ENCODE assay signal across 8 cellular contexts in the genomic region with DNA sequence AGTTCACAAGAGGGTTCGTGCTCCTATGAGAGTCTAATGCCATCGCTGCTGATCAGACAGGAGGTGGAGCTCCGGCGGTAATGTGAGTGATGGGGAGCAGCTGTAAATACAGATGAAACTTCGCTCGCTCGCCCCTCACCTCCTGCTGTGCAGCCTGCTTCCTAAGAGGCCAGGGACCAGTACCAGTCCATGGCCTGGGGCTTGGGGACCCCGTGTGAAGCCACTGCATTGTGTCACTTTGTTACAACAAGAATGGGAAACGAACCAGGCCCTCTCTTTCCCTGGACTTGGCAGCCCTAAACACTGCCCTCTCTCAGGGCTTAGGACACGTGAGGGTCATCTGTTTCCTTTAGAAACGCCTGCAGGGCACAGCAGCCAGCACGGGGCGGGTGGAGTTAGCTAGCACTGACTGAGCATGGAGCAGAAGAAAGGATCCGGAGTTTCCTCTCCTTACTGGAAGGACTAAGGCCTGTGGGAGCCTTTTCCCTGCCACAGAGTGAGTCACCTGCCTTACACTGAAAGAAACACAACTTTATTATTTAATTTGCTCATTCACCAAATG.
A peak's percentile ranks its signal among the peaks of the same experiment; 100 is the strongest.
DNase-seq lines count a peak whose midpoint lies in the region; ATAC-seq and TF ChIP-seq lines count a peak whose summit lies in the region.

No MANE protein-coding gene starts in this region.

- intact Hi-C loops in sigmoid colon (cut with DNase I): no loop called here

- H3K4me1 Mint-ChIP-seq in natural killer cell treated with Interleukin-12 subunit alpha and Interleukin-12 subunit beta and Interleukin-15 and Interleukin-18, amount 100 ng/mL, for 72 hours (ENCODE audit: low read depth in 2 of 2): peaks cover 9 to 10% of the 10 kb centered on the region in 2 donors

- H3K27me3 Mint-ChIP-seq in natural killer cell treated with Interleukin-12 subunit alpha and Interleukin-12 subunit beta and Interleukin-15 and Interleukin-18, amount 100 ng/mL, for 72 hours: peaks cover 0 to 10% of the 10 kb centered on the region in 2 donors

- H3K4me1 ChIP-seq in right atrium auricular region (peaks cover 0 to 30% of the 10 kb centered on the region in 2 donors), sigmoid colon (peaks cover 0 to 32% (median 25%) of the 10 kb centered on the region in 4 donors)

- TF ChIP-seq EP300 in sigmoid colon (IDR thresholded peaks at IDR 0.05): no peak

- H3K4me3 ChIP-seq in right atrium auricular region: no peak overlapping the region
- H3K4me3 ChIP-seq in sigmoid colon: no peak overlapping the region

- H3K27ac Mint-ChIP-seq in natural killer cell treated with Interleukin-12 subunit alpha and Interleukin-12 subunit beta and Interleukin-15 and Interleukin-18, amount 100 ng/mL, for 72 hours: no peak overlapping the region

- H3K36me3 Mint-ChIP-seq in natural killer cell treated with Interleukin-12 subunit alpha and Interleukin-12 subunit beta and Interleukin-15 and Interleukin-18, amount 100 ng/mL, for 72 hours: no peaks in the 10 kb centered on the region

- no peak for TF ChIP-seq CTCF in right atrium auricular region (IDR thresholded peaks at IDR 0.05)
- TF ChIP-seq CTCF in sigmoid colon (IDR thresholded peaks at IDR 0.05): no peak

- TF ChIP-seq POLR2A in sigmoid colon (IDR thresholded peaks at IDR 0.05): no peak

- H3K36me3 ChIP-seq in right atrium auricular region (no peaks in the 10 kb centered on the region), sigmoid colon (no peaks in the 10 kb centered on the region)

- no peak overlapping the region for H3K4me3 Mint-ChIP-seq in natural killer cell treated with Interleukin-12 subunit alpha and Interleukin-12 subunit beta and Interleukin-15 and Interleukin-18, amount 100 ng/mL, for 72 hours

- ATAC-seq in HG03565 (IDR thresholded peaks at IDR 0.05; ENCODE audit: unreplicated experiment): no peak
- no peak for ATAC-seq in GM21515 (IDR thresholded peaks at IDR 0.05; ENCODE audit: unreplicated experiment)
- no peak for ATAC-seq in natural killer cell treated with Interleukin-12 subunit alpha and Interleukin-12 subunit beta and Interleukin-15 and Interleukin-18, amount 100 ng/mL, for 72 hours

- H3K27ac ChIP-seq in right atrium auricular region: peak overlapping the region in 1 of 2 donors; percentile 46
- peak overlapping the region; percentile 42 to 73 (median 54) for H3K27ac ChIP-seq in sigmoid colon

- no peaks in the 10 kb centered on the region for H3K9me3 ChIP-seq in right atrium auricular region
- H3K9me3 ChIP-seq in sigmoid colon: peaks cover 0 to 2% (median 0%) of the 10 kb centered on the region in 4 donors

- DNase-seq in GOT3 (lab: John Stamatoyannopoulos, UW) (peak; percentile 48), astrocyte of the hippocampus (ENCODE audit: low read depth, low spot score) (peak; percentile 91), right atrium auricular region (ENCODE audit: low spot score) (peak; percentile 77), sigmoid colon (peak; percentile 85), NCI-H1436 (lab: John Stamatoyannopoulos, UW) (no peak)
- no peak for DNase-seq in natural killer cell treated with Interleukin-12 subunit alpha and Interleukin-12 subunit beta and Interleukin-15 and Interleukin-18, amount 100 ng/mL, for 72 hours (ENCODE audit: low spot score)

- H3K9me3 Mint-ChIP-seq in natural killer cell treated with Interleukin-12 subunit alpha and Interleukin-12 subunit beta and Interleukin-15 and Interleukin-18, amount 100 ng/mL, for 72 hours: no peaks in the 10 kb centered on the region

- WGBS in sigmoid colon, 2 donors: 81 to 86% methylated on average over 14 of the region's 14 CpGs

- no peaks in the 10 kb centered on the region for H3K27me3 ChIP-seq in right atrium auricular region
- no peaks in the 10 kb centered on the region for H3K27me3 ChIP-seq in sigmoid colon

Comparison
In these comparisons a context has a peak if more than half of its experiments do, and no peak if none do; other contexts are left out.
1. DNase-seq: peak in GOT3 (single experiment), astrocyte of the hippocampus (single experiment), right atrium auricular region (single experiment) and sigmoid colon (single experiment); none in NCI-H1436 (single experiment) and natural killer cell treated with Interleukin-12 subunit alpha and Interleukin-12 subunit beta and Interleukin-15 and Interleukin-18, amount 100 ng/mL, for 72 hours (single experiment).